1 cellular context compared by ENCODE assay signal in genomic region chr20:50246367-50247195, GRCh38.
TF ChIP-seq lines count a peak whose summit lies in the region.

No MANE protein-coding gene starts in this region.

TF ChIP-seq in HepG2, 621 proteins besides CTCF, POLR2A, EP300 and RAD21 (continued from another document and continues in another):
- TF ChIP-seq ZNF546 (CRISPR knock-in tag; conservative IDR thresholded peaks at IDR 0.05) (no peak), MXD4 (CRISPR knock-in tag; IDR thresholded peaks at IDR 0.05) (no peak), NFATC3 (CRISPR knock-in tag; IDR thresholded peaks at IDR 0.05) (no peak), MEIS1 (CRISPR knock-in tag; IDR thresholded peaks at IDR 0.05; ENCODE audit: borderline replicate concordance) (no peak), ZSCAN9 (CRISPR knock-in tag; IDR thresholded peaks at IDR 0.05; ENCODE audit: borderline replicate concordance) (no peak), U2AF2 (IDR thresholded peaks at IDR 0.05; ENCODE audit: low read depth, low read length) (no peak), ZNF687 (CRISPR knock-in tag; IDR thresholded peaks at IDR 0.05) (peak; percentile 31), IRF2 (CRISPR knock-in tag; IDR thresholded peaks at IDR 0.05) (0 out of 2 replicates have a peak, but pooled peaks have one; percentile 27), MIER2 (CRISPR knock-in tag; IDR thresholded peaks at IDR 0.05) (no peak), ZSCAN21 (CRISPR knock-in tag; IDR thresholded peaks at IDR 0.05; ENCODE audit: borderline replicate concordance) (no peak), ZFP41 (CRISPR knock-in tag; IDR thresholded peaks at IDR 0.05; ENCODE audit: borderline replicate concordance) (no peak), PRMT3 (CRISPR knock-in tag; IDR thresholded peaks at IDR 0.05; ENCODE audit: borderline replicate concordance, low read depth) (no peak), TOPORS (CRISPR knock-in tag; IDR thresholded peaks at IDR 0.05) (no peak), ZNF619 (CRISPR knock-in tag; IDR thresholded peaks at IDR 0.05) (no peak), FOXO1 (CRISPR knock-in tag; IDR thresholded peaks at IDR 0.05) (no peak), ZBTB20 (CRISPR knock-in tag; IDR thresholded peaks at IDR 0.05; ENCODE audit: borderline replicate concordance, low read depth) (no peak), PAF1 (CRISPR knock-in tag; IDR thresholded peaks at IDR 0.05) (no peak), NFYC (CRISPR knock-in tag; IDR thresholded peaks at IDR 0.05) (no peak), GTF2F1 (IDR thresholded peaks at IDR 0.05; ENCODE audit: low read length) (no peak), JUND (CRISPR knock-in tag; IDR thresholded peaks at IDR 0.05) (no peak), ZNF260 (CRISPR knock-in tag; IDR thresholded peaks at IDR 0.05; ENCODE audit: borderline replicate concordance, low read depth) (no peak), SALL1 (CRISPR knock-in tag; IDR thresholded peaks at IDR 0.05) (no peak; the same call in 1 of the 2 replicates), BHLHE40 (IDR thresholded peaks at IDR 0.05; ENCODE audit: low read length) (no peak), ZNF354B (CRISPR knock-in tag; IDR thresholded peaks at IDR 0.05) (no peak), SMARCC2 (IDR thresholded peaks at IDR 0.05) (no peak), GPN1 (CRISPR knock-in tag; IDR thresholded peaks at IDR 0.05; ENCODE audit: borderline replicate concordance) (no peak), ZFYVE20 (CRISPR knock-in tag; IDR thresholded peaks at IDR 0.05; ENCODE audit: borderline replicate concordance, low read depth) (no peak), RARA (CRISPR knock-in tag; IDR thresholded peaks at IDR 0.05) (no peak), ZNF616 (CRISPR knock-in tag; IDR thresholded peaks at IDR 0.05; ENCODE audit: low read depth) (no peak), GABPB1 (CRISPR knock-in tag; IDR thresholded peaks at IDR 0.05) (no peak), PHF21A (CRISPR knock-in tag; IDR thresholded peaks at IDR 0.05) (no peak), MLX (CRISPR knock-in tag; IDR thresholded peaks at IDR 0.05) (no peak), PITX1 (CRISPR knock-in tag; IDR thresholded peaks at IDR 0.05) (0 out of 2 replicates have a peak, but pooled peaks have one; percentile 11), NR2F6 (IDR thresholded peaks at IDR 0.05) (no peak), NR2F6 (CRISPR knock-in tag; IDR thresholded peaks at IDR 0.05) (no peak), TEAD2 (CRISPR knock-in tag; IDR thresholded peaks at IDR 0.05) (no peak), ZNF572 (CRISPR knock-in tag; IDR thresholded peaks at IDR 0.05) (no peak), ZNF17 (CRISPR knock-in tag; IDR thresholded peaks at IDR 0.05) (no peak), ZNF468 (CRISPR knock-in tag; IDR thresholded peaks at IDR 0.05) (no peak), ZNF253 (CRISPR knock-in tag; IDR thresholded peaks at IDR 0.05; ENCODE audit: borderline replicate concordance) (no peak), ELF3 (CRISPR knock-in tag; IDR thresholded peaks at IDR 0.05) (peak; percentile 28; the same call in 1 of the 2 replicates), PAWR (CRISPR knock-in tag; IDR thresholded peaks at IDR 0.05; ENCODE audit: borderline replicate concordance) (no peak), ZNF615 (CRISPR knock-in tag; IDR thresholded peaks at IDR 0.05; ENCODE audit: borderline replicate concordance) (no peak), ZNF329 (CRISPR knock-in tag; IDR thresholded peaks at IDR 0.05; ENCODE audit: low read depth) (no peak), TMF1 (CRISPR knock-in tag; IDR thresholded peaks at IDR 0.05; ENCODE audit: low read depth) (no peak), TBX3 (IDR thresholded peaks at IDR 0.05; ENCODE audit: borderline replicate concordance) (no peak), ZNF460 (CRISPR knock-in tag; IDR thresholded peaks at IDR 0.05; ENCODE audit: borderline replicate concordance) (no peak), ZNF274 (CRISPR knock-in tag; IDR thresholded peaks at IDR 0.05) (no peak), ZNF569 (CRISPR knock-in tag; IDR thresholded peaks at IDR 0.05; ENCODE audit: borderline replicate concordance) (no peak), SNRNP70 (IDR thresholded peaks at IDR 0.05; ENCODE audit: low read depth, low read length) (no peak), ZNF790 (CRISPR knock-in tag; IDR thresholded peaks at IDR 0.05; ENCODE audit: borderline replicate concordance) (no peak), HOXA5 (CRISPR knock-in tag; IDR thresholded peaks at IDR 0.05) (no peak), ZNF256 (CRISPR knock-in tag; conservative IDR thresholded peaks at IDR 0.05) (no peak; the same call in 1 of the 2 replicates), RBM22 (optimal IDR thresholded peaks at IDR 0.05; ENCODE audit: low read length) (no peak), ZSCAN25 (CRISPR knock-in tag; IDR thresholded peaks at IDR 0.05) (no peak), POLR2AphosphoS2 (IDR thresholded peaks at IDR 0.05; ENCODE audit: low read depth, low read length) (no peak), ZNF326 (CRISPR knock-in tag; IDR thresholded peaks at IDR 0.05; ENCODE audit: borderline replicate concordance) (no peak), ZBTB7A (CRISPR knock-in tag; IDR thresholded peaks at IDR 0.05) (no peak)
- TF ChIP-seq, protein P1, sequence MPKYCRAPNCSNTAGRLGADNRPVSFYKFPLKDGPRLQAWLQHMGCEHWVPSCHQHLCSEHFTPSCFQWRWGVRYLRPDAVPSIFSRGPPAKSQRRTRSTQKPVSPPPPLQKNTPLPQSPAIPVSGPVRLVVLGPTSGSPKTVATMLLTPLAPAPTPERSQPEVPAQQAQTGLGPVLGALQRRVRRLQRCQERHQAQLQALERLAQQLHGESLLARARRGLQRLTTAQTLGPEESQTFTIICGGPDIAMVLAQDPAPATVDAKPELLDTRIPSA (CRISPR knock-in tag; IDR thresholded peaks at IDR 0.05; ENCODE audit: borderline replicate concordance), result no peak
- TF ChIP-seq, protein P2, sequence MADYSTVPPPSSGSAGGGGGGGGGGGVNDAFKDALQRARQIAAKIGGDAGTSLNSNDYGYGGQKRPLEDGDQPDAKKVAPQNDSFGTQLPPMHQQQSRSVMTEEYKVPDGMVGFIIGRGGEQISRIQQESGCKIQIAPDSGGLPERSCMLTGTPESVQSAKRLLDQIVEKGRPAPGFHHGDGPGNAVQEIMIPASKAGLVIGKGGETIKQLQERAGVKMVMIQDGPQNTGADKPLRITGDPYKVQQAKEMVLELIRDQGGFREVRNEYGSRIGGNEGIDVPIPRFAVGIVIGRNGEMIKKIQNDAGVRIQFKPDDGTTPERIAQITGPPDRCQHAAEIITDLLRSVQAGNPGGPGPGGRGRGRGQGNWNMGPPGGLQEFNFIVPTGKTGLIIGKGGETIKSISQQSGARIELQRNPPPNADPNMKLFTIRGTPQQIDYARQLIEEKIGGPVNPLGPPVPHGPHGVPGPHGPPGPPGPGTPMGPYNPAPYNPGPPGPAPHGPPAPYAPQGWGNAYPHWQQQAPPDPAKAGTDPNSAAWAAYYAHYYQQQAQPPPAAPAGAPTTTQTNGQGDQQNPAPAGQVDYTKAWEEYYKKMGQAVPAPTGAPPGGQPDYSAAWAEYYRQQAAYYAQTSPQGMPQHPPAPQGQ (CRISPR knock-in tag; IDR thresholded peaks at IDR 0.05; ENCODE audit: borderline replicate concordance), result no peak
- TF ChIP-seq, protein P3, sequence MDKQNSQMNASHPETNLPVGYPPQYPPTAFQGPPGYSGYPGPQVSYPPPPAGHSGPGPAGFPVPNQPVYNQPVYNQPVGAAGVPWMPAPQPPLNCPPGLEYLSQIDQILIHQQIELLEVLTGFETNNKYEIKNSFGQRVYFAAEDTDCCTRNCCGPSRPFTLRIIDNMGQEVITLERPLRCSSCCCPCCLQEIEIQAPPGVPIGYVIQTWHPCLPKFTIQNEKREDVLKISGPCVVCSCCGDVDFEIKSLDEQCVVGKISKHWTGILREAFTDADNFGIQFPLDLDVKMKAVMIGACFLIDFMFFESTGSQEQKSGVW (CRISPR knock-in tag; IDR thresholded peaks at IDR 0.05; ENCODE audit: borderline replicate concordance), result no peak
- TF ChIP-seq, protein P4, sequence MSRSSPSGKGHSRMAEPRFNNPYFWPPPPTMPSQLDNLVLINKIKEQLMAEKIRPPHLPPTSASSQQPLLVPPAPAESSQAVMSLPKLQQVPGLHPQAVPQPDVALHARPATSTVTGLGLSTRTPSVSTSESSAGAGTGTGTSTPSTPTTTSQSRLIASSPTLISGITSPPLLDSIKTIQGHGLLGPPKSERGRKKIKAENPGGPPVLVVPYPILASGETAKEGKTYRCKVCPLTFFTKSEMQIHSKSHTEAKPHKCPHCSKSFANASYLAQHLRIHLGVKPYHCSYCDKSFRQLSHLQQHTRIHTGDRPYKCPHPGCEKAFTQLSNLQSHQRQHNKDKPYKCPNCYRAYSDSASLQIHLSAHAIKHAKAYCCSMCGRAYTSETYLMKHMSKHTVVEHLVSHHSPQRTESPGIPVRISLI (CRISPR knock-in tag; IDR thresholded peaks at IDR 0.05; ENCODE audit: borderline replicate concordance), result no peak
- TF ChIP-seq, protein P5, sequence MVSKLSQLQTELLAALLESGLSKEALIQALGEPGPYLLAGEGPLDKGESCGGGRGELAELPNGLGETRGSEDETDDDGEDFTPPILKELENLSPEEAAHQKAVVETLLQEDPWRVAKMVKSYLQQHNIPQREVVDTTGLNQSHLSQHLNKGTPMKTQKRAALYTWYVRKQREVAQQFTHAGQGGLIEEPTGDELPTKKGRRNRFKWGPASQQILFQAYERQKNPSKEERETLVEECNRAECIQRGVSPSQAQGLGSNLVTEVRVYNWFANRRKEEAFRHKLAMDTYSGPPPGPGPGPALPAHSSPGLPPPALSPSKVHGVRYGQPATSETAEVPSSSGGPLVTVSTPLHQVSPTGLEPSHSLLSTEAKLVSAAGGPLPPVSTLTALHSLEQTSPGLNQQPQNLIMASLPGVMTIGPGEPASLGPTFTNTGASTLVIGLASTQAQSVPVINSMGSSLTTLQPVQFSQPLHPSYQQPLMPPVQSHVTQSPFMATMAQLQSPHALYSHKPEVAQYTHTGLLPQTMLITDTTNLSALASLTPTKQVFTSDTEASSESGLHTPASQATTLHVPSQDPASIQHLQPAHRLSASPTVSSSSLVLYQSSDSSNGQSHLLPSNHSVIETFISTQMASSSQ (IDR thresholded peaks at IDR 0.05; ENCODE audit: low read depth), result no peak
- TF ChIP-seq, protein P5 (CRISPR knock-in tag; IDR thresholded peaks at IDR 0.05; ENCODE audit: borderline replicate concordance), result no peak
- TF ChIP-seq, protein P6, sequence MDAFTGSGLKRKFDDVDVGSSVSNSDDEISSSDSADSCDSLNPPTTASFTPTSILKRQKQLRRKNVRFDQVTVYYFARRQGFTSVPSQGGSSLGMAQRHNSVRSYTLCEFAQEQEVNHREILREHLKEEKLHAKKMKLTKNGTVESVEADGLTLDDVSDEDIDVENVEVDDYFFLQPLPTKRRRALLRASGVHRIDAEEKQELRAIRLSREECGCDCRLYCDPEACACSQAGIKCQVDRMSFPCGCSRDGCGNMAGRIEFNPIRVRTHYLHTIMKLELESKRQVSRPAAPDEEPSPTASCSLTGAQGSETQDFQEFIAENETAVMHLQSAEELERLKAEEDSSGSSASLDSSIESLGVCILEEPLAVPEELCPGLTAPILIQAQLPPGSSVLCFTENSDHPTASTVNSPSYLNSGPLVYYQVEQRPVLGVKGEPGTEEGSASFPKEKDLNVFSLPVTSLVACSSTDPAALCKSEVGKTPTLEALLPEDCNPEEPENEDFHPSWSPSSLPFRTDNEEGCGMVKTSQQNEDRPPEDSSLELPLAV (CRISPR knock-in tag; conservative IDR thresholded peaks at IDR 0.05; ENCODE audit: low read depth), result no peak
- TF ChIP-seq, protein P7, sequence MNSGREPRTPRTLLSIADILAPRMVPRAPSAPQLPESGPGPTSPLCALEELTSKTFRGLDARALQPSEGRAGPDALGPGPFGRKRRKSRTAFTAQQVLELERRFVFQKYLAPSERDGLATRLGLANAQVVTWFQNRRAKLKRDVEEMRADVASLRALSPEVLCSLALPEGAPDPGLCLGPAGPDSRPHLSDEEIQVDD (CRISPR knock-in tag; IDR thresholded peaks at IDR 0.05; ENCODE audit: borderline replicate concordance), result 0 out of 2 replicates have a peak, but pooled peaks have one; percentile 68
